Comparison of ENCODE assay signal across 1 cellular context in the genomic region with DNA sequence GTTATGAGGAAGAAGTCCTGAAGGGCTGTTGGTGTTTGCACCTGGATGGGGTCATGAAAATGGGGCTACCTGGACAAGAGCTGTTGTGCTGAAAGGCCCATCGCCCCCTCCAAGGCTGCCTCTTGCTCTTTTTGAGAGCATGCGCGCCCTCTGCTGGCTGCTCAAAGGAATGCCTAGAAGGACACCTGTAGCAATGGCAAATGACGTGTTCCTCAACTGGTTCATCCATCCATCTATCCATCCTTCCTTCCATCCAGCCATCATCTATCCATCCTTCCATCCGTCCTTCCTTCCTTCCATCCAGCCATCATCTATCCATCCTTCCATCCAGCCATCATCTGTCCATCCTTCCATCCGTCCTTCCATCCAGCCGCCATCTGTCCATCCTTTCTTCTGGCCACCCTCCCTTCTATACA.
TF ChIP-seq lines count a peak whose summit lies in the region.

No MANE protein-coding gene starts in this region.

TF ChIP-seq in HEK293, 187 proteins besides CTCF, POLR2A, EP300 and RAD21 (continued from another document):
- TF ChIP-seq, protein P1, sequence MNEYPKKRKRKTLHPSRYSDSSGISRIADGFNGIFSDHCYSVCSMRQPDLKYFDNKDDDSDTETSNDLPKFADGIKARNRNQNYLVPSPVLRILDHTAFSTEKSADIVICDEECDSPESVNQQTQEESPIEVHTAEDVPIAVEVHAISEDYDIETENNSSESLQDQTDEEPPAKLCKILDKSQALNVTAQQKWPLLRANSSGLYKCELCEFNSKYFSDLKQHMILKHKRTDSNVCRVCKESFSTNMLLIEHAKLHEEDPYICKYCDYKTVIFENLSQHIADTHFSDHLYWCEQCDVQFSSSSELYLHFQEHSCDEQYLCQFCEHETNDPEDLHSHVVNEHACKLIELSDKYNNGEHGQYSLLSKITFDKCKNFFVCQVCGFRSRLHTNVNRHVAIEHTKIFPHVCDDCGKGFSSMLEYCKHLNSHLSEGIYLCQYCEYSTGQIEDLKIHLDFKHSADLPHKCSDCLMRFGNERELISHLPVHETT (tag by site-specific recombination; IDR thresholded peaks at IDR 0.05) = no peak
- TF ChIP-seq, protein P2, sequence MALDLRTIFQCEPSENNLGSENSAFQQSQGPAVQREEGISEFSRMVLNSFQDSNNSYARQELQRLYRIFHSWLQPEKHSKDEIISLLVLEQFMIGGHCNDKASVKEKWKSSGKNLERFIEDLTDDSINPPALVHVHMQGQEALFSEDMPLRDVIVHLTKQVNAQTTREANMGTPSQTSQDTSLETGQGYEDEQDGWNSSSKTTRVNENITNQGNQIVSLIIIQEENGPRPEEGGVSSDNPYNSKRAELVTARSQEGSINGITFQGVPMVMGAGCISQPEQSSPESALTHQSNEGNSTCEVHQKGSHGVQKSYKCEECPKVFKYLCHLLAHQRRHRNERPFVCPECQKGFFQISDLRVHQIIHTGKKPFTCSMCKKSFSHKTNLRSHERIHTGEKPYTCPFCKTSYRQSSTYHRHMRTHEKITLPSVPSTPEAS (tag by site-specific recombination; IDR thresholded peaks at IDR 0.05) = no peak
- TF ChIP-seq ZNF302 (tag by site-specific recombination; IDR thresholded peaks at IDR 0.05; ENCODE audit: low read depth) (no peak), ZNF571 (tag by site-specific recombination; IDR thresholded peaks at IDR 0.05) (no peak), ZNF501 (tag by site-specific recombination; IDR thresholded peaks at IDR 0.05) (no peak), ZNF830 (tag by site-specific recombination; IDR thresholded peaks at IDR 0.05; ENCODE audit: low read depth) (no peak)
TF ChIP-seq in HEK293: peak in this region for 8.
